9 cellular contexts compared by ENCODE assay signal in the genomic region with DNA sequence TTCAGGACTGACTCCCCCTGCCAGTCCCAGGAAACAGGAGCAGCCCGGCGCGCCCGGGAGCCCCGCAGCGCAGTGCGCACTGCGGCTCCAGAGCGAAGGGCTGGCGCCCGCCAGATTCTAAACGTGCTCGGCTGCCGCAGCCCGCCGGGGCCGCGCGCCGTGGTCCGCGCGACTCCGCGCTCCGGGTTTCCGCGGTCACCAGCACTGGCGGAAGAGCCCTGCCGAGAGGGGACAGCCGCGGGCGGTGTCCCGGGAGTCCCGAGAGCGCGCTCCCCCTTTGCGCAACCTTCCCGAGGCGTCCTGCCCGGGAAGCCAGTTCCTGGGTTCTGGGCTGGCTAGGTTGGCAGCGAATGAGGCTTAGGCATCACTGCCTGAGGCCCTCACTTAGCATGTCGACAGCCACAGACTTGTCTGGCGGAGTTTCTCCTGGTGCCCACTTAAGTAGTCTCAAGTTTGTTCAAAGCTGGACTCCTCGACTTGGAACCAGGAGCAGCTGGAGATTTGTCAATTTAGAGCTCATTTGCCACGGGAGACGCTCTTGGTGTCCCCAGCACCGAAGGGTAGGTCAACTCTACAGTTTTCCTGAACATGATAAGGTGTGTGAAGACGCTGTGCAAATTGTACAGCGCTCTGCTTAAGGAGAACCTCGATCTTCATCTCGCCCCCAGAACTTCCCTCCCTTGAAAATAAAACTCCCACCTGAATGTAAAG. TPM values are rescaled to one million over a fixed set of nuclear protein-coding genes. Genes with fewer than 3 reads are reported as not detected.
A peak's percentile ranks its signal among the peaks of the same experiment; 100 is the strongest.
DNase-seq lines count a peak whose midpoint lies in the region; ATAC-seq and TF ChIP-seq lines count a peak whose summit lies in the region.
"Had no signal": no experiment of that assay in that cellular context is flagged by ENCODE, and none has a peak within 500 bp of the region (broad histone marks: within the 10 kb centered on the region; RNA-seq: fewer than 3 reads in every experiment).

No MANE protein-coding gene starts in this region.

- no TSS peak for BruUV-seq in PC-9 (replicated peaks; lab: Mats Ljungman, UMichigan)

- ATAC-seq in GM18511 (IDR thresholded peaks at IDR 0.05; ENCODE audit: unreplicated experiment): peak; percentile 54
- peak; percentile 49 for ATAC-seq in HG03025 (IDR thresholded peaks at IDR 0.05; ENCODE audit: low FRiP score, unreplicated experiment)

- no peaks in the 10 kb centered on the region for H3K9me3 Mint-ChIP-seq in activated naive CD4-positive, alpha-beta T cell treated with anti-CD3 and anti-CD28 coated beads, Interleukin-2, amount 10 ng/mL, durations not matched to agents 7 days and 5 days

- H3K27me3 ChIP-seq in PC-9 (ENCODE audit: insufficient read depth, low read depth): no peaks in the 10 kb centered on the region

- H3K4me1 Mint-ChIP-seq in activated naive CD4-positive, alpha-beta T cell treated with anti-CD3 and anti-CD28 coated beads, Interleukin-2, amount 10 ng/mL, durations not matched to agents 7 days and 5 days: peaks cover 2% of the 10 kb centered on the region

- no peaks in the 10 kb centered on the region for H4K20me1 ChIP-seq in PC-9 (ENCODE audit: insufficient read depth)

- H2AFZ ChIP-seq in PC-9: peak overlapping the region; percentile 86

- H3K9me3 ChIP-seq in PC-9 (ENCODE audit: insufficient read depth, low read depth): no peaks in the 10 kb centered on the region

- CTCF ChIA-PET in PC-9 (lab: Charles Lee): no interaction called here
- CTCF ChIA-PET in activated naive CD4-positive, alpha-beta T cell treated with anti-CD3 and anti-CD28 coated beads, Interleukin-2, amount 10 ng/mL, durations not matched to agents 7 days and 5 days (lab: Charles Lee): no interaction called here

- peaks cover 57% of the 10 kb centered on the region for H3K27me3 Mint-ChIP-seq in activated naive CD4-positive, alpha-beta T cell treated with anti-CD3 and anti-CD28 coated beads, Interleukin-2, amount 10 ng/mL, durations not matched to agents 7 days and 5 days

- H3K79me2 ChIP-seq in PC-9 (ENCODE audit: low read depth): no peaks in the 10 kb centered on the region

- H3K4me2 ChIP-seq in PC-9: peak overlapping the region; percentile 75

- POLR2A ChIA-PET in PC-9 (lab: Charles Lee; ENCODE audit: unreplicated experiment): interaction anchor here (0.9 kb wide), 1 partner anchor 215 kb away, joined by 7 read pairs; a partner anchor contains a TSS

- H3K36me3 ChIP-seq in PC-9 (ENCODE audit: low read depth): no peaks in the 10 kb centered on the region

- H3K9me2 ChIP-seq in PC-9 (ENCODE audit: insufficient read depth): no peaks in the 10 kb centered on the region

- no peak overlapping the region for H3K27ac Mint-ChIP-seq in activated naive CD4-positive, alpha-beta T cell treated with anti-CD3 and anti-CD28 coated beads, Interleukin-2, amount 10 ng/mL, durations not matched to agents 7 days and 5 days

- TF ChIP-seq CTCF in PC-9 (conservative IDR thresholded peaks at IDR 0.05): no peak

- H3K4me3 Mint-ChIP-seq in activated naive CD4-positive, alpha-beta T cell treated with anti-CD3 and anti-CD28 coated beads, Interleukin-2, amount 10 ng/mL, durations not matched to agents 7 days and 5 days: no peak overlapping the region

- peaks cover 9% of the 10 kb centered on the region; the same call in 1 of the 2 replicates for H3F3A ChIP-seq in PC-9 (ENCODE audit: insufficient read depth, low read depth)

- peak; percentile 59 to 67 for DNase-seq in PC-9
- peak; percentile 42 for DNase-seq in fibroblast of gingiva (ENCODE audit: low read depth)
- peak; percentile 82 for DNase-seq in myocyte (ENCODE audit: low read depth)
- no peak for DNase-seq in cortex of kidney (lab: John Stamatoyannopoulos, UW)
- no peak for DNase-seq in activated naive CD4-positive, alpha-beta T cell treated with anti-CD3 and anti-CD28 coated beads, Interleukin-2, amount 10 ng/mL, durations not matched to agents 7 days and 5 days
- DNase-seq in mesenteric fat pad (ENCODE audit: low spot score): no peak

- no peaks in the 10 kb centered on the region for H3K36me3 Mint-ChIP-seq in activated naive CD4-positive, alpha-beta T cell treated with anti-CD3 and anti-CD28 coated beads, Interleukin-2, amount 10 ng/mL, durations not matched to agents 7 days and 5 days

- intact Hi-C loops in PC-9 (cut with micrococcal nuclease; ENCODE audit: unreplicated experiment): no loop called here

- peak overlapping the region; percentile 2; the same call in 1 of the 2 replicates for H3K27ac ChIP-seq in PC-9

- peak overlapping the region; percentile 54 for H3K4me3 ChIP-seq in PC-9

- peaks cover 19% of the 10 kb centered on the region; the same call in 1 of the 2 replicates for H3K4me1 ChIP-seq in PC-9 (replicated peaks; ENCODE audit: insufficient read depth)

RNA-seq across cellular contexts. Expression of a gene that starts 1.5 kb away (rescaled TPM):
- not detected in 2 replicates for total RNA-seq in PC-9 (2021)
- total RNA-seq in myocyte: 0.99 and 2.1 TPM in 2 replicates
- 0.84 TPM for polyA plus RNA-seq in myocyte (2012)
- total RNA-seq in mesenteric fat pad: not detected
- total RNA-seq: activated CD8-positive, alpha-beta memory T cell treated with anti-CD3 and anti-CD28 coated beads for 36 hours had no signal

RNA-seq across cellular contexts. Expression of a gene that starts 20.8 kb away (rescaled TPM):
- total RNA-seq in PC-9 (2021): not detected in 2 replicates
- total RNA-seq in myocyte: 0.37 TPM in 1 of 2 replicates, not detected in the other
- polyA plus RNA-seq in myocyte (2012): 0.03 TPM
- total RNA-seq in mesenteric fat pad: not detected
- total RNA-seq: activated CD8-positive, alpha-beta memory T cell treated with anti-CD3 and anti-CD28 coated beads for 36 hours had no signal

Comparison
In these comparisons a context has a peak if more than half of its experiments do, and no peak if none do; other contexts are left out.
1. DNase-seq: peak in PC-9 (2 of 2), fibroblast of gingiva (single experiment) and myocyte (single experiment); none in cortex of kidney (single experiment), activated naive CD4-positive, alpha-beta T cell treated with anti-CD3 and anti-CD28 coated beads, Interleukin-2, amount 10 ng/mL, durations not matched to agents 7 days and 5 days (single experiment) and mesenteric fat pad (single experiment).